ENCODE assay signal across 8 cellular contexts in the genomic region with DNA sequence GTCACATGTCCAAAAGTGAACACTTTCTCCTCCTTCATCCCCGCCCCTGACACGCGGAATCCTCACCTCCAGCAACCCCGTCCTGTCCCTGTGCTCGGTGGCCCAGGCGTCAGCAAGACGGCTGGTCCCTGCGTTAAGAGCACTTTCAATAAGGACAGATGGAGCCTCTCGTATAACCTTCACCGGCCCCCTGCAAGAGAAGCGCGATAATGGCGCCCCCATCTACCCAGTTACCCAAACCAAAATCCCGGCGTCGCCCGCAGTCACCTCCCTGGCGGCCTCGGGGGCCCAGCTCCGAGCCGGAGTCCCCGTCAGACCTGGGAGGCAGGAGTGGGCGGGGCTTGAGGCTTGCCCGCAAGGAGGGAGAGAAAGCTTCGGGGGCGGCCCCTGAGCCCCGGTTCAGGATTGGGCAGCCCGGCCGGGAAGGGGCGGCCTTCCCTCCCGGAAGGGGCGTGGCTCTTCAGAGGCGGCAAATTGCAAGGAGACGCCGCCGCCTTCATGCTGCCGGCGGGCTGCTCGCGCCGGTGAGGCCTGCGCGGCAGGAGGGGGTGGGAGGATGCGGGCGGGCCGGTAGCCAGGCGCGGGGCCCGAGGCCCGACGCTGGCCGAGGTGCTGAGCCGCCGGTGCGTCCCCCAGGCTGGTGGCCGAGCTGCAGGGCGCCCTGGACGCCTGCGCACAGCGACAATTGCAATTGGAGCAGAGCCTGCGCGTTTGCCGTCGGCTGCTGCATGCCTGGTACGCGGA. TPM values are rescaled to one million over a fixed set of nuclear protein-coding genes. Genes with fewer than 3 reads are reported as not detected.
DNase-seq lines count a peak whose midpoint lies in the region; ATAC-seq and TF ChIP-seq lines count a peak whose summit lies in the region.

A gene with protein sequence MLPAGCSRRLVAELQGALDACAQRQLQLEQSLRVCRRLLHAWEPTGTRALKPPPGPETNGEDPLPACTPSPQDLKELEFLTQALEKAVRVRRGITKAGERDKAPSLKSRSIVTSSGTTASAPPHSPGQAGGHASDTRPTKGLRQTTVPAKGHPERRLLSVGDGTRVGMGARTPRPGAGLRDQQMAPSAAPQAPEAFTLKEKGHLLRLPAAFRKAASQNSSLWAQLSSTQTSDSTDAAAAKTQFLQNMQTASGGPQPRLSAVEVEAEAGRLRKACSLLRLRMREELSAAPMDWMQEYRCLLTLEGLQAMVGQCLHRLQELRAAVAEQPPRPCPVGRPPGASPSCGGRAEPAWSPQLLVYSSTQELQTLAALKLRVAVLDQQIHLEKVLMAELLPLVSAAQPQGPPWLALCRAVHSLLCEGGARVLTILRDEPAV (plus strand): TSS at position 463 of the 744 bp plus-strand sequence. CDS start 36 bp downstream, at position 499.

- peaks cover 6% of the 10 kb centered on the region for H3K4me1 Mint-ChIP-seq in T-helper 17 cell

- no peaks in the 10 kb centered on the region for H3K9me3 ChIP-seq in T-helper 17 cell (ENCODE audit: control insufficient read depth, low read length, poor library complexity, severe bottlenecking)
- H3K9me3 ChIP-seq in right atrium auricular region, result no peaks in the 10 kb centered on the region
- no peaks in the 10 kb centered on the region for H3K9me3 ChIP-seq in vagina

- TF ChIP-seq POLR2A in GM15510 (IDR thresholded peaks at IDR 0.05; ENCODE audit: borderline replicate concordance, extremely low read depth, insufficient read length) (peak; percentile 70), vagina (IDR thresholded peaks at IDR 0.05) (no peak)

- H3K4me1 ChIP-seq in right atrium auricular region, result peaks cover 0 to 19% of the 10 kb centered on the region in 2 donors
- H3K4me1 ChIP-seq in vagina, result peaks cover 16% of the 10 kb centered on the region

- H3K27ac ChIP-seq in right atrium auricular region (peak within 1 kb of the TSS; percentile 37 to 65), vagina (no peak within 1 kb of the TSS)

- no peaks in the 10 kb centered on the region for H3K27me3 Mint-ChIP-seq in T-helper 17 cell

- peak; percentile 97 to 100 for DNase-seq in NCI-H187 (lab: John Stamatoyannopoulos, UW)
- peak; percentile 96 to 99 (median 97) for DNase-seq in T-helper 17 cell
- peak in 55 of 56 donors; percentile 48 to 95 (median 86) for DNase-seq in amygdala (lab: John Stamatoyannopoulos, UW)
- peak; percentile 95 for DNase-seq in right atrium auricular region (ENCODE audit: low spot score)
- DNase-seq in pulmonary artery endothelial cell (ENCODE audit: low read depth, low spot score), result peak; percentile 60
- no peak for DNase-seq in vagina (ENCODE audit: extremely low spot score in 2 of 2)

- H3K36me3 ChIP-seq in right atrium auricular region (no peaks in the 10 kb centered on the region), vagina (no peaks in the 10 kb centered on the region)

- ATAC-seq in HG02885 (IDR thresholded peaks at IDR 0.05; ENCODE audit: poor library complexity, unreplicated experiment) (peak; percentile 95), T-helper 17 cell (peak; percentile 100)

- H3K36me3 Mint-ChIP-seq in T-helper 17 cell (ENCODE audit: low read depth), result no peaks in the 10 kb centered on the region

- peak within 1 kb of the TSS; percentile 93 for H3K27ac Mint-ChIP-seq in T-helper 17 cell

- H3K27me3 ChIP-seq in right atrium auricular region (no peaks in the 10 kb centered on the region), vagina (no peaks in the 10 kb centered on the region)

- peak within 1 kb of the TSS; percentile 95 for H3K4me3 Mint-ChIP-seq in T-helper 17 cell

- TF ChIP-seq CTCF in right atrium auricular region (IDR thresholded peaks at IDR 0.05), result no peak
- no peak for TF ChIP-seq CTCF in vagina (IDR thresholded peaks at IDR 0.05)

- H3K4me3 ChIP-seq in right atrium auricular region (peak within 1 kb of the TSS; percentile 43 to 60), vagina (peak within 1 kb of the TSS; percentile 48 to 59)

- intact Hi-C loops in vagina (cut with DNase I), result no loop called here

RNA-seq across cellular contexts. Expression of the gene that starts here (rescaled TPM):
- under 1 TPM; 0.70 to 0.85 TPM for total RNA-seq in T-helper 17 cell
- total RNA-seq in right atrium auricular region, result 1 to 10 TPM in 1 of 2 donors, under 1 TPM in 1; 0.63 to 4.1 TPM
- 6.6 and 9.5 TPM in 2 replicates for total RNA-seq in pulmonary artery endothelial cell
- total RNA-seq in vagina, result 2.5 TPM

Comparison
In these comparisons a context has a peak if more than half of its experiments do, and no peak if none do; other contexts are left out.
1. Peak in DNase-seq and ATAC-seq in T-helper 17 cell; RNA of the gene not detected or under 1 TPM.
2. DNase-seq: peak in NCI-H187 (2 of 2), amygdala (55 of 56), right atrium auricular region (single experiment) and pulmonary artery endothelial cell (single experiment); none in vagina (0 of 2).